1 cellular context compared by ENCODE assay signal in genomic region chr2:184756885-184757284, GRCh38.
TF ChIP-seq lines count a peak whose summit lies in the region.

No MANE protein-coding gene starts in this region.

TF ChIP-seq in HepG2, 621 proteins besides CTCF, POLR2A, EP300 and RAD21 (continued from another document):
- TF ChIP-seq USF2 (IDR thresholded peaks at IDR 0.05; ENCODE audit: low read depth, low read length) (peak; percentile 73), USF2 (CRISPR knock-in tag; IDR thresholded peaks at IDR 0.05; ENCODE audit: borderline replicate concordance) (no peak), SIX4 (CRISPR knock-in tag; IDR thresholded peaks at IDR 0.05) (no peak), ZNF597 (CRISPR knock-in tag; IDR thresholded peaks at IDR 0.05) (no peak), SOX13 (IDR thresholded peaks at IDR 0.05) (no peak), SOX13 (CRISPR knock-in tag; conservative IDR thresholded peaks at IDR 0.05 in 1 of 2, IDR thresholded peaks at IDR 0.05 in 1 of 2) (no peak), RAD51 (IDR thresholded peaks at IDR 0.05; ENCODE audit: borderline replicate concordance) (peak; percentile 89), POGK (CRISPR knock-in tag; conservative IDR thresholded peaks at IDR 0.05) (no peak), ATF5 (CRISPR knock-in tag; IDR thresholded peaks at IDR 0.05; ENCODE audit: low read depth) (no peak), ZKSCAN5 (CRISPR knock-in tag; IDR thresholded peaks at IDR 0.05) (no peak)
TF ChIP-seq in HepG2: peak in this region for 2.
